ENCODE assay signal across 1 cellular context in the genomic region with DNA sequence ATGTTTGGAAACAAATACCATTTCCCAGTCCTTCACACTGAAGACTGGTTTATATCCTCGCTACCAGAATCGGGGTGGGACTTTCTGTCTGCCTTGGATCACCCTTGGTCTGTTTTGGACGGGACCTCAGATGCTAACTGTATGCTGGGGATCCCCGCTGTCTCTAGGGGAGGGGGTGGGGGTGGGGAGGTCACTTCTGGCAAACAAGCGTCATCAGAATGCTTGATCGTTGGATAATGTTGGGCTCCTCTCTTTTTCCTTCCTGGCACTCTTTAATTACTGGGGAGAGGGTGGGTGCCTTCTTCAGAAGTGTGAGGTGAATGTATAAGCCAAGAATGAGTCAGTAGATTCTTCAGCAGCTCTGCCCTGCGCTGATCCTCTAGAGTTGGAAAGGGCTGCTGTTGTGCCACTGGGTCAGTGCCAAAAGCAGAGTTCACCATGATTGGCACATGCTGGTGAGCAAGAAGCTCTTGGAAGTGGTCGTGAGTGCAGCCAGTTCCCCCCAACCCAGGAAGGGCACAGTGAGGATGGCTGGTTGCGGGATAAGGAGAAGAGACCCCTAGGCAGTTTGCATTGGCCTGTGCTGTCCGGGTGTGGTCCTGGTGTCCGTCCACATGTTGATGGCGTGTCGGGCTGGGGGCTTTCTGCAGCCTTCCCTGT.
TF ChIP-seq lines count a peak whose summit lies in the region.

No MANE protein-coding gene starts in this region.

TF ChIP-seq in GM12878, 131 proteins besides CTCF, POLR2A, EP300 and RAD21 (continued from another document):
- TF ChIP-seq ATF7 (IDR thresholded peaks at IDR 0.05; ENCODE audit: low read depth) = no peak
- no peak for TF ChIP-seq NR2C2 (IDR thresholded peaks at IDR 0.05; ENCODE audit: borderline replicate concordance, control insufficient read depth, insufficient read length, low read depth)
- TF ChIP-seq POLR2AphosphoS5 (IDR thresholded peaks at IDR 0.05; ENCODE audit: low read length) = no peak
- no peak for TF ChIP-seq SUPT20H (IDR thresholded peaks at IDR 0.05; ENCODE audit: borderline replicate concordance, control insufficient read depth, low read depth, low read length)
- no peak for TF ChIP-seq USF1 (IDR thresholded peaks at IDR 0.05; ENCODE audit: borderline replicate concordance, extremely low read length, insufficient read depth, low read depth, low read length)
- TF ChIP-seq, protein P1, sequence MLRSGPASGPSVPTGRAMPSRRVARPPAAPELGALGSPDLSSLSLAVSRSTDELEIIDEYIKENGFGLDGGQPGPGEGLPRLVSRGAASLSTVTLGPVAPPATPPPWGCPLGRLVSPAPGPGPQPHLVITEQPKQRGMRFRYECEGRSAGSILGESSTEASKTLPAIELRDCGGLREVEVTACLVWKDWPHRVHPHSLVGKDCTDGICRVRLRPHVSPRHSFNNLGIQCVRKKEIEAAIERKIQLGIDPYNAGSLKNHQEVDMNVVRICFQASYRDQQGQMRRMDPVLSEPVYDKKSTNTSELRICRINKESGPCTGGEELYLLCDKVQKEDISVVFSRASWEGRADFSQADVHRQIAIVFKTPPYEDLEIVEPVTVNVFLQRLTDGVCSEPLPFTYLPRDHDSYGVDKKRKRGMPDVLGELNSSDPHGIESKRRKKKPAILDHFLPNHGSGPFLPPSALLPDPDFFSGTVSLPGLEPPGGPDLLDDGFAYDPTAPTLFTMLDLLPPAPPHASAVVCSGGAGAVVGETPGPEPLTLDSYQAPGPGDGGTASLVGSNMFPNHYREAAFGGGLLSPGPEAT (IDR thresholded peaks at IDR 0.05; ENCODE audit: low read depth) = no peak
- TF ChIP-seq CREB1 (IDR thresholded peaks at IDR 0.05; ENCODE audit: low read depth) = no peak
- TF ChIP-seq PAX8 (IDR thresholded peaks at IDR 0.05) = no peak
- no peak for TF ChIP-seq ZZZ3 (IDR thresholded peaks at IDR 0.05; ENCODE audit: control insufficient read depth, insufficient read length, low read depth)
- TF ChIP-seq NFYA (IDR thresholded peaks at IDR 0.05; ENCODE audit: borderline replicate concordance, low read depth, low read length) = no peak
- TF ChIP-seq EZH2 (IDR thresholded peaks at IDR 0.05; ENCODE audit: borderline replicate concordance, control insufficient read depth, low read depth, low read length) = no peak
